Comparison of ENCODE assay signal across 16 cellular contexts in the genomic region with DNA sequence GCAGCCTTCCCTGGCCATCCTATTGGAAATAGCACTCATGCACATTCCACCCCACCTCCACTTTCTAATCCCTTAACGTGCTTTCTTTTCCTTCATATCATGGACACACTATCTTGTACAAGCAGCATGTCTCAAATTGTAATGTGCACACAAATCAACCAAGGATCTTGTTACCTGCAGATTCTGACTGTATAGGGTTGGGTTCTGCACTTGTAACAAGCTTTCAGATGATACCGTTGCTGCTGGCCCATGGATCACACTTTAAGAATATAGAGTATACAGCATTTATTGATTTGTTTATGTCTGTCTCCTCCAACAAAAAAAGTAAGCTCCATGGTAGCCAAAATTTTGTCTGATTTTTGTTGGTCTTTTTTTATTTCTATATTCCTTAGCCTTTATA. TPM values are rescaled to one million over a fixed set of nuclear protein-coding genes. Genes with fewer than 3 reads are reported as not detected.
DNase-seq lines count a peak whose midpoint lies in the region; ATAC-seq and TF ChIP-seq lines count a peak whose summit lies in the region.
"Had no signal": no experiment of that assay in that cellular context is flagged by ENCODE, and none has a peak within 500 bp of the region (broad histone marks: within the 10 kb centered on the region; RNA-seq: fewer than 3 reads in every experiment).

No MANE protein-coding gene starts in this region.

- H3K27ac Mint-ChIP-seq in IgD-negative memory B cell = peak overlapping the region; percentile 47 to 88 (median 84)
- H3K27ac Mint-ChIP-seq in neural progenitor cell = no peak overlapping the region
- H3K27ac Mint-ChIP-seq: CD8-positive, alpha-beta memory T cell had no signal

- peaks cover 0 to 2% (median 0%) of the 10 kb centered on the region in 3 donors for H3K9me3 Mint-ChIP-seq in IgD-negative memory B cell
- H3K9me3 Mint-ChIP-seq in neural progenitor cell = no peaks in the 10 kb centered on the region
- H3K9me3 Mint-ChIP-seq: CD8-positive, alpha-beta memory T cell had no signal

- H3K27me3 Mint-ChIP-seq in IgD-negative memory B cell (no peaks in the 10 kb centered on the region), neural progenitor cell (ENCODE audit: insufficient read depth, low read depth) (peaks cover 9% of the 10 kb centered on the region)

- H3K4me1 ChIP-seq in DOHH2 (ENCODE audit: control insufficient read depth, low read length) = peaks cover 96% of the 10 kb centered on the region
- peaks cover 94% of the 10 kb centered on the region for H3K4me1 ChIP-seq in OCI-LY7 (ENCODE audit: insufficient read depth, low read length, poor library complexity, severe bottlenecking)
- H3K4me1 ChIP-seq in neural progenitor cell = no peaks in the 10 kb centered on the region
- H3K4me1 ChIP-seq: Caco-2 had no signal

- no peak overlapping the region for H3K27ac ChIP-seq in DOHH2 (ENCODE audit: low read depth, low read length)
- H3K27ac ChIP-seq in OCI-LY7 (ENCODE audit: low read depth, low read length, poor library complexity, severe bottlenecking) = no peak overlapping the region
- no peak overlapping the region for H3K27ac ChIP-seq in neural progenitor cell
- H3K27ac ChIP-seq: BLaER1, GM23248, HL-60 had no signal

- H3K4me1 Mint-ChIP-seq in IgD-negative memory B cell (peaks cover 72 to 84% (median 80%) of the 10 kb centered on the region in 3 donors), neural progenitor cell (peaks cover 18% of the 10 kb centered on the region)

- H3K4me2 ChIP-seq in DOHH2 (ENCODE audit: low read length) (peak overlapping the region; percentile 52), OCI-LY7 (ENCODE audit: low read length) (peak overlapping the region; percentile 70; the same call in 1 of the 2 replicates), neural progenitor cell (no peak overlapping the region)
- H3K4me2 ChIP-seq: BLaER1 had no signal

- H3K9me3 ChIP-seq in DOHH2 (ENCODE audit: control insufficient read depth, insufficient read depth, low read length) (no peaks in the 10 kb centered on the region), OCI-LY7 (ENCODE audit: low read length) (no peaks in the 10 kb centered on the region), neural progenitor cell (ENCODE audit: low read depth) (no peaks in the 10 kb centered on the region)
- H3K9me3 ChIP-seq: Caco-2 had no signal

- H3K36me3 Mint-ChIP-seq in IgD-negative memory B cell (no peaks in the 10 kb centered on the region), neural progenitor cell (no peaks in the 10 kb centered on the region)
- H3K36me3 Mint-ChIP-seq: CD8-positive, alpha-beta memory T cell had no signal

- H3K79me2 ChIP-seq in DOHH2 (ENCODE audit: control insufficient read depth, low read length) (peaks cover 2% of the 10 kb centered on the region; the same call in 1 of the 2 replicates), OCI-LY7 (ENCODE audit: insufficient read depth, low read depth, low read length) (no peaks in the 10 kb centered on the region), neural progenitor cell (ENCODE audit: low read depth) (no peaks in the 10 kb centered on the region)

- TF ChIP-seq CTCF in DOHH2 (IDR thresholded peaks at IDR 0.05; ENCODE audit: low read depth, low read length, poor library complexity, severe bottlenecking) (no peak), OCI-LY7 (conservative IDR thresholded peaks at IDR 0.05; ENCODE audit: low read length) (no peak), neural progenitor cell (IDR thresholded peaks at IDR 0.05) (no peak)

- H2AFZ ChIP-seq in OCI-LY7 (ENCODE audit: low read length) (no peak overlapping the region; the same call in 1 of the 2 replicates), neural progenitor cell (replicated peaks) (peak overlapping the region; percentile 0)
- H2AFZ ChIP-seq: GM23248 had no signal

- H3K27me3 ChIP-seq in DOHH2 (ENCODE audit: control insufficient read depth, low read length) (no peaks in the 10 kb centered on the region), neural progenitor cell (no peaks in the 10 kb centered on the region)
- H3K27me3 ChIP-seq: BLaER1 had no signal

- no TSS peak for BruUV-seq in OCI-LY7 (replicated peaks; lab: Mats Ljungman, UMichigan)

- intact Hi-C loops in OCI-LY7 (cut with micrococcal nuclease; ENCODE audit: unreplicated experiment) = no loop called here

- H3K4me3 ChIP-seq in DOHH2 (ENCODE audit: low read length) = no peak overlapping the region
- H3K4me3 ChIP-seq in OCI-LY7 (ENCODE audit: low read depth, low read length, poor library complexity, severe bottlenecking) = no peak overlapping the region
- H3K4me3 ChIP-seq in neural progenitor cell = no peak overlapping the region
- H3K4me3 ChIP-seq: BLaER1, GM23248 had no signal

- H3K36me3 ChIP-seq in DOHH2 (ENCODE audit: control insufficient read depth, low read length) (peaks cover 10% of the 10 kb centered on the region; the same call in 1 of the 2 replicates), OCI-LY7 (ENCODE audit: insufficient read depth, low read length) (no peaks in the 10 kb centered on the region), neural progenitor cell (no peaks in the 10 kb centered on the region)
- H3K36me3 ChIP-seq: BLaER1 had no signal

- peak overlapping the region in 2 of 4 donors; percentile 75 to 80 for H3K4me3 Mint-ChIP-seq in IgD-negative memory B cell
- H3K4me3 Mint-ChIP-seq in neural progenitor cell = no peak overlapping the region

- DNase-seq in OCI-LY7 (ENCODE audit: low spot score) (no peak), neural progenitor cell (ENCODE audit: low spot score) (no peak), NCI-H128 (lab: John Stamatoyannopoulos, UW; ENCODE audit: unreplicated experiment) (no peak)
- DNase-seq in activated CD4-positive, alpha-beta T cell treated with anti-CD3 and anti-CD28 coated beads for 1 hour = no peak
- DNase-seq: Caco-2; CD8-positive, alpha-beta memory T cell; DND-41; GF-D8; GM23248; H7; KBM-7 had no signal

- CTCF ChIA-PET in OCI-LY7 (lab: Charles Lee; ENCODE audit: unreplicated experiment) = no interaction called here

- ATAC-seq in GM19452 (IDR thresholded peaks at IDR 0.05; ENCODE audit: unreplicated experiment) = no peak

- no peaks in the 10 kb centered on the region for H3K9me2 ChIP-seq in DOHH2 (replicated peaks; ENCODE audit: control insufficient read depth, low read length)
- H3K9me2 ChIP-seq in OCI-LY7 (ENCODE audit: insufficient read depth, low read length) = no peaks in the 10 kb centered on the region

- POLR2A ChIA-PET in OCI-LY7 (lab: Charles Lee) = interaction anchor here (1.0 to 17.9 kb wide), 6 partner anchors 9 to 43 kb away, joined by 3 to 577 read pairs (median 22); a partner anchor contains a TSS

- H4K20me1 ChIP-seq in DOHH2 (ENCODE audit: control insufficient read depth, insufficient read depth, low read depth, low read length) = no peaks in the 10 kb centered on the region
- H4K20me1 ChIP-seq in OCI-LY7 (ENCODE audit: insufficient read depth, low read length) = no peaks in the 10 kb centered on the region; the same call in 1 of the 2 replicates
- no peaks in the 10 kb centered on the region for H4K20me1 ChIP-seq in neural progenitor cell (ENCODE audit: low read depth)
- H4K20me1 ChIP-seq: BLaER1 had no signal

- no peak overlapping the region for H3K9ac ChIP-seq in neural progenitor cell
- H3K9ac ChIP-seq: BLaER1, GM23248 had no signal

- H3F3A ChIP-seq in DOHH2 (ENCODE audit: control insufficient read depth, insufficient read depth) (peaks cover 39% of the 10 kb centered on the region), neural progenitor cell (ENCODE audit: low read depth) (no peaks in the 10 kb centered on the region)

RNA-seq across cellular contexts. Expression of a gene that starts 32.4 kb away (rescaled TPM):
- 194 TPM for polyA plus RNA-seq in IgD-negative memory B cell
- 56.4 and 86.1 TPM in 2 replicates for total RNA-seq in OCI-LY7 (2014; rRNA removed; shearing (Covaris generic))
- total RNA-seq in OCI-LY7 (2022) (285 and 315 TPM in 2 replicates), neural progenitor cell (ENCODE audit: low replicate concordance) (not detected in 2 replicates)
- total RNA-seq: H7 had no signal
- polyA plus RNA-seq: CD8-positive, alpha-beta memory T cell had no signal

Comparison
In these comparisons a context has a peak if more than half of its experiments do, and no peak if none do; other contexts are left out.
1. RNA of a gene that starts 32.4 kb away (total RNA-seq): 56.4 to 315 TPM in OCI-LY7; not detected in neural progenitor cell; every median in the first group is over 10 times any median in the second.